ENCODE assay signal across 16 cellular contexts in the genomic region with DNA sequence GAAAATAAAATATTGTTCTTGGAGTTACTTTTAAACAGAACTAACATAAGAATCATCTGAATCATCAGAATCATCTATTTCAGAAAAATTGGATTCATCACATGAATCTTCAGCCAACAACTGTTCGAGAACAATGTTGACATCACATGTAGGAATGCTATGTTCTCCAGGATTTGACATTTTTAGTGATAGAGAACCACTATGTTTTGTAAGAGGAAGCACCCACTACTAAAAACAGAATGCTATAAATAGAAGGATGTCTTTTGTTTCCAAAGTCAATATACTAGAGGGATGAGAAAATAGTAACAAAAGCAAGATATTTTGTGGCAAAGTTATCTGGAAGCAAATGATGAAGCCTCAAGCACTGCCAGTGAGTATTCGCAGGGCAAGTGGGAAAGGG.
DNase-seq lines count a peak whose midpoint lies in the region; ATAC-seq and TF ChIP-seq lines count a peak whose summit lies in the region.
"Had no signal": no experiment of that assay in that cellular context is flagged by ENCODE, and none has a peak within 500 bp of the region (broad histone marks: within the 10 kb centered on the region; RNA-seq: fewer than 3 reads in every experiment).

No MANE protein-coding gene starts in this region.

- H2BK5ac ChIP-seq in IMR-90 (ENCODE audit: low read depth, low read length, poor library complexity, severe bottlenecking) (no peak overlapping the region), mesendoderm (ENCODE audit: low read length) (no peak overlapping the region)

- H2AK9ac ChIP-seq in IMR-90 (replicated peaks; ENCODE audit: low read depth, low read length, poor library complexity), result no peak overlapping the region

- H3K9me1 ChIP-seq in IMR-90 (ENCODE audit: insufficient read depth, low read length), result no peaks in the 10 kb centered on the region

- H4K8ac ChIP-seq in IMR-90 (ENCODE audit: low read depth in 2 of 2, low read length in 2 of 2), result no peak overlapping the region
- no peak overlapping the region for H4K8ac ChIP-seq in mesendoderm (ENCODE audit: low read depth, low read length)

- DNase-seq in AG04449 (ENCODE audit: low read depth, low spot score) (peak; percentile 57), IMR-90 (peak; percentile 83), fibroblast of lung (ENCODE audit: low read depth in 2 of 2) (peak; percentile 78 to 92), myocyte (ENCODE audit: low read depth) (peak; percentile 11), ureter (ENCODE audit: low spot score) (no peak), mesendoderm (no peak)
- no peak for DNase-seq in activated CD4-positive, alpha-beta memory T cell treated with anti-CD3 and anti-CD28 coated beads for 36 hours
- no peak for DNase-seq in effector memory CD8-positive, alpha-beta T cell
- DNase-seq: activated CD8-positive, alpha-beta memory T cell treated with anti-CD3 and anti-CD28 coated beads, Interleukin-2, amount 50 U/mL, for 4 hours; activated naive CD4-positive, alpha-beta T cell treated with Interleukin-2 at 50 U/mL for 16 hours; hypothalamus; MM.1S; naive thymus-derived CD4-positive, alpha-beta T cell; RPMI8226; substantia nigra had no signal

- H4K20me1 ChIP-seq in IMR-90 (ENCODE audit: insufficient read depth, low read length) (no peaks in the 10 kb centered on the region), fibroblast of lung (ENCODE audit: control insufficient read depth, extremely low read depth, insufficient read depth, low read length) (no peaks in the 10 kb centered on the region)

- no TSS peak for BruUV-seq in IMR-90 (replicated peaks; lab: Mats Ljungman, UMichigan)

- TF ChIP-seq POLR2A in IMR-90 (IDR thresholded peaks at IDR 0.05; ENCODE audit: low read depth, low read length), result no peak

- no peak overlapping the region for H3K4me3 Mint-ChIP-seq in activated CD4-positive, alpha-beta memory T cell treated with anti-CD3 and anti-CD28 coated beads for 36 hours
- H3K4me3 Mint-ChIP-seq in effector memory CD8-positive, alpha-beta T cell, result no peak overlapping the region
- H3K4me3 Mint-ChIP-seq: naive thymus-derived CD4-positive, alpha-beta T cell had no signal

- H3K18ac ChIP-seq in IMR-90 (ENCODE audit: low read depth, low read length) (no peak overlapping the region), mesendoderm (ENCODE audit: low read length) (no peak overlapping the region)

- in situ Hi-C loops in IMR-90 (cut with MboI; ENCODE audit: low sequenced_read_pairs), result no loop called here

- no peaks in the 10 kb centered on the region for H3K36me3 Mint-ChIP-seq in activated CD4-positive, alpha-beta memory T cell treated with anti-CD3 and anti-CD28 coated beads for 36 hours
- H3K36me3 Mint-ChIP-seq in effector memory CD8-positive, alpha-beta T cell (ENCODE audit: insufficient read depth), result no peaks in the 10 kb centered on the region
- H3K36me3 Mint-ChIP-seq: naive thymus-derived CD4-positive, alpha-beta T cell had no signal

- H3K4me2 ChIP-seq in IMR-90 (ENCODE audit: low read depth, low read length) (no peak overlapping the region), fibroblast of lung (ENCODE audit: extremely low read depth, insufficient read depth, low read length) (no peak overlapping the region), mesendoderm (ENCODE audit: low read length) (no peak overlapping the region)

- no peak for TF ChIP-seq RAD21 in IMR-90 (IDR thresholded peaks at IDR 0.05; ENCODE audit: low read length)

- H3K27ac ChIP-seq in IMR-90 (ENCODE audit: insufficient read depth, low read length) (no peak overlapping the region), fibroblast of lung (ENCODE audit: insufficient read depth, low read length) (no peak overlapping the region), mesendoderm (ENCODE audit: low read depth, low read length) (no peak overlapping the region)

- H3K79me1 ChIP-seq in IMR-90 (ENCODE audit: low read depth in 1 of 2, low read length in 2 of 2), result no peaks in the 10 kb centered on the region
- no peaks in the 10 kb centered on the region for H3K79me1 ChIP-seq in mesendoderm (ENCODE audit: low read length)

- dilution Hi-C loops in IMR-90 (cut with HindIII; ENCODE audit: low sequenced_read_pairs, unreplicated experiment), result no loop called here

- intact Hi-C loops in IMR-90 (cut with micrococcal nuclease), result no loop called here
- intact Hi-C loops in activated CD4-positive, alpha-beta memory T cell treated with anti-CD3 and anti-CD28 coated beads for 36 hours (cut with micrococcal nuclease), result no loop called here

- H3K79me2 ChIP-seq in fibroblast of lung (ENCODE audit: control insufficient read depth, insufficient read depth, low read length) (no peaks in the 10 kb centered on the region), mesendoderm (ENCODE audit: control insufficient read depth, insufficient read depth, low read length) (no peaks in the 10 kb centered on the region)

- no peaks in the 10 kb centered on the region for H3K9me3 Mint-ChIP-seq in activated CD4-positive, alpha-beta memory T cell treated with anti-CD3 and anti-CD28 coated beads for 36 hours
- no peaks in the 10 kb centered on the region for H3K9me3 Mint-ChIP-seq in effector memory CD8-positive, alpha-beta T cell

- H3K4me1 ChIP-seq in IMR-90 (ENCODE audit: control insufficient read depth, insufficient read depth, low read length) (no peaks in the 10 kb centered on the region), fibroblast of lung (ENCODE audit: control insufficient read depth, extremely low read depth, insufficient read depth, low read length) (no peaks in the 10 kb centered on the region), mesendoderm (ENCODE audit: control insufficient read depth, low read depth, low read length) (no peaks in the 10 kb centered on the region)

- H2AK5ac ChIP-seq in IMR-90 (ENCODE audit: low read depth, low read length) (no peak overlapping the region), mesendoderm (ENCODE audit: low read length) (no peak overlapping the region)

- H3K27ac Mint-ChIP-seq in activated CD4-positive, alpha-beta memory T cell treated with anti-CD3 and anti-CD28 coated beads for 36 hours, result no peak overlapping the region
- H3K27ac Mint-ChIP-seq in effector memory CD8-positive, alpha-beta T cell, result no peak overlapping the region
- H3K27ac Mint-ChIP-seq: naive thymus-derived CD4-positive, alpha-beta T cell had no signal

- H4K5ac ChIP-seq in IMR-90 (ENCODE audit: low read depth, low read length) (no peak overlapping the region), mesendoderm (ENCODE audit: low read length) (no peak overlapping the region)

- H2BK15ac ChIP-seq in IMR-90 (ENCODE audit: low read depth, low read length) (no peak overlapping the region), mesendoderm (replicated peaks; ENCODE audit: low read depth) (no peak overlapping the region)

- TF ChIP-seq CTCF in AG04449 (IDR thresholded peaks at IDR 0.05; ENCODE audit: insufficient read depth, low read length, missing control alignments), result no peak
- TF ChIP-seq CTCF in IMR-90 (conservative IDR thresholded peaks at IDR 0.05; ENCODE audit: low read depth, low read length), result no peak
- no peak for TF ChIP-seq CTCF in fibroblast of lung (conservative IDR thresholded peaks at IDR 0.05 in 1 of 2, IDR thresholded peaks at IDR 0.05 in 1 of 2; ENCODE audit: low read depth in 1 of 2, low read length in 2 of 2)

- no peak overlapping the region for H2BK20ac ChIP-seq in IMR-90 (ENCODE audit: low read depth, low read length)

- H3K4ac ChIP-seq in IMR-90 (ENCODE audit: low read depth, low read length) (no peak overlapping the region), mesendoderm (ENCODE audit: low read depth, low read length) (no peak overlapping the region)

- H3K23ac ChIP-seq in IMR-90 (ENCODE audit: low read depth, low read length) (no peak overlapping the region), mesendoderm (ENCODE audit: low read length) (no peak overlapping the region)

- WGBS in IMR-90 (ENCODE audit: extremely low coverage in 2 of 2, insufficient read length in 1 of 2), 2 experiments, result no CpG with 5 or more reads among the region's 2 CpGs
- WGBS in mesendoderm (ENCODE audit: extremely low coverage, insufficient coverage, low lambda C conversion rate), result no CpG with 5 or more reads among the region's 2 CpGs

- H2BK120ac ChIP-seq in IMR-90 (ENCODE audit: low read depth, low read length), result no peak overlapping the region
- no peak overlapping the region for H2BK120ac ChIP-seq in mesendoderm (ENCODE audit: low read depth, low read length)

- H4K91ac ChIP-seq in IMR-90 (ENCODE audit: insufficient read depth, low read depth, low read length), result no peak overlapping the region

- H2AFZ ChIP-seq in IMR-90 (replicated peaks; ENCODE audit: low read length, poor library complexity), result no peak overlapping the region
- no peak overlapping the region for H2AFZ ChIP-seq in fibroblast of lung (ENCODE audit: low read length)

- no peak overlapping the region for H3K56ac ChIP-seq in IMR-90 (ENCODE audit: extremely low read depth, insufficient read depth, low read length)
- no peak overlapping the region for H3K56ac ChIP-seq in mesendoderm (ENCODE audit: low read length)

- H3K36me3 ChIP-seq in IMR-90 (ENCODE audit: control insufficient read depth, insufficient read depth, low read length), result no peaks in the 10 kb centered on the region
- H3K36me3 ChIP-seq in fibroblast of lung (ENCODE audit: control insufficient read depth, insufficient read depth, low read length), result no peaks in the 10 kb centered on the region
- H3K36me3 ChIP-seq in mesendoderm (ENCODE audit: control insufficient read depth, insufficient read depth, low read length), result no peaks in the 10 kb centered on the region

- H3K4me3 ChIP-seq in AG04449 (ENCODE audit: low read depth, low read length) (no peak overlapping the region), IMR-90 (ENCODE audit: insufficient read depth, low read depth, low read length) (no peak overlapping the region), fibroblast of lung (replicated peaks in 1 of 4; ENCODE audit: control extremely low read depth in 1 of 4, insufficient read depth in 1 of 4, low read depth in 3 of 4, low read length in 4 of 4) (no peak overlapping the region), mesendoderm (ENCODE audit: low read length) (no peak overlapping the region)

- CTCF ChIA-PET in AG04449 (lab: Yijun Ruan, JAX), result no interaction called here
- CTCF ChIA-PET in IMR-90 (lab: Yijun Ruan, JAX), result no interaction called here
- CTCF ChIA-PET in activated CD4-positive, alpha-beta memory T cell treated with anti-CD3 and anti-CD28 coated beads for 36 hours (lab: Charles Lee), result no interaction called here

- H3K27me3 ChIP-seq in IMR-90 (ENCODE audit: control insufficient read depth, insufficient read depth, low read length), result no peaks in the 10 kb centered on the region
- H3K27me3 ChIP-seq in fibroblast of lung (ENCODE audit: control insufficient read depth, insufficient read depth, low read length), result no peaks in the 10 kb centered on the region
- H3K27me3 ChIP-seq in mesendoderm (ENCODE audit: insufficient read depth, low read length, poor library complexity), result no peaks in the 10 kb centered on the region

- H3K4me1 Mint-ChIP-seq in activated CD4-positive, alpha-beta memory T cell treated with anti-CD3 and anti-CD28 coated beads for 36 hours (ENCODE audit: low read depth), result no peaks in the 10 kb centered on the region
- no peaks in the 10 kb centered on the region for H3K4me1 Mint-ChIP-seq in effector memory CD8-positive, alpha-beta T cell (ENCODE audit: low read depth in 2 of 2)
- H3K4me1 Mint-ChIP-seq: naive thymus-derived CD4-positive, alpha-beta T cell had no signal

- no peak overlapping the region for H3K14ac ChIP-seq in IMR-90 (replicated peaks; ENCODE audit: low read depth, low read length)

- POLR2A ChIA-PET in AG04449 (lab: Yijun Ruan, JAX), result no interaction called here
- POLR2A ChIA-PET in IMR-90 (lab: Charles Lee; ENCODE audit: unreplicated experiment), result no interaction called here
- POLR2A ChIA-PET in activated CD4-positive, alpha-beta memory T cell treated with anti-CD3 and anti-CD28 coated beads for 36 hours (lab: Charles Lee), result no interaction called here

- no peaks in the 10 kb centered on the region for H3K9me3 ChIP-seq in IMR-90 (ENCODE audit: control insufficient read depth, insufficient read depth, low read length)
- no peaks in the 10 kb centered on the region for H3K9me3 ChIP-seq in fibroblast of lung (ENCODE audit: control insufficient read depth, insufficient read depth, low read depth, low read length)

- no peaks in the 10 kb centered on the region for H3K27me3 Mint-ChIP-seq in activated CD4-positive, alpha-beta memory T cell treated with anti-CD3 and anti-CD28 coated beads for 36 hours
- no peaks in the 10 kb centered on the region for H3K27me3 Mint-ChIP-seq in effector memory CD8-positive, alpha-beta T cell
- H3K27me3 Mint-ChIP-seq: naive thymus-derived CD4-positive, alpha-beta T cell had no signal

- H3K9ac ChIP-seq in IMR-90 (ENCODE audit: low read depth, low read length) (no peak overlapping the region), fibroblast of lung (ENCODE audit: insufficient read depth, low read length) (no peak overlapping the region), mesendoderm (ENCODE audit: low read length) (no peak overlapping the region)

- no peak for ATAC-seq in IMR-90 (ENCODE audit: low read depth)
- no peak for ATAC-seq in effector memory CD8-positive, alpha-beta T cell (replicated peaks)
- ATAC-seq: activated CD4-positive, CD25-positive, alpha-beta regulatory T cell treated with anti-CD3 and anti-CD28 coated beads, Interleukin-2, amount 50 U/mL, for 24 hours; naive thymus-derived CD4-positive, alpha-beta T cell had no signal

Comparison
In these comparisons a context has a peak if more than half of its experiments do, and no peak if none do; other contexts are left out.
1. DNase-seq: peak in AG04449 (single experiment), IMR-90 (single experiment), fibroblast of lung (2 of 2) and myocyte (single experiment); none in ureter (single experiment), activated CD4-positive, alpha-beta memory T cell treated with anti-CD3 and anti-CD28 coated beads for 36 hours (single experiment), effector memory CD8-positive, alpha-beta T cell (0 of 3) and mesendoderm (single experiment).